ENCODE assay signal across 29 cellular contexts in genomic region chr12:52383331-52383730, GRCh38. TPM values are rescaled to one million over a fixed set of nuclear protein-coding genes. Genes with fewer than 3 reads are reported as not detected.
"Had no signal": no experiment of that assay in that cellular context is flagged by ENCODE, and none has a peak within 500 bp of the region (broad histone marks: within the 10 kb centered on the region; RNA-seq: fewer than 3 reads in every experiment).

No MANE protein-coding gene starts in this region.

- H3K27ac ChIP-seq: esophagus squamous epithelium, hepatocyte, neutrophil, testis, tibial nerve had no signal

- H3K4me2 ChIP-seq: hepatocyte, smooth muscle cell had no signal

- H2AFZ ChIP-seq: hepatocyte had no signal

- ATAC-seq: left colon, left ventricle myocardium superior, right cardiac atrium had no signal

- H3K36me3 ChIP-seq: esophagus squamous epithelium, neutrophil, tibial nerve had no signal

- DNase-seq: cerebellar nuclear complex; effector memory CD8-positive, alpha-beta T cell; esophagus squamous epithelium; foreskin fibroblast; head of caudate nucleus; left colon; left ventricle myocardium superior; mesenchymal stem cell; midbrain; naive B cell; nephron progenitor cell; right cardiac atrium; stimulated activated CD4-positive, alpha-beta T cell treated with anti-CD3 and anti-CD28 coated beads, Interleukin-4, amount 100 ng/mL, for 1 hour; stimulated activated CD8-positive, alpha-beta memory T cell treated with anti-CD3 and anti-CD28 coated beads, Interleukin-4, amount 100 ng/mL, for 48 hours; stimulated activated naive CD8-positive, alpha-beta T cell treated with anti-CD3 and anti-CD28 coated beads, Interleukin-15, amount 100 ng/mL, for 72 hours; testis had no signal

- H3K27ac Mint-ChIP-seq: dendritic cell treated with granulocyte-macrophage colony-stimulating factor and Interleukin-4, amounts not matched to agents 40 ng/mL and 50 ng/mL, for 4 days; naive B cell; nephron progenitor cell; stimulated activated naive CD8-positive, alpha-beta T cell treated with anti-CD3 and anti-CD28 coated beads, Interleukin-15, amount 100 ng/mL, for 72 hours had no signal

- H3K9me3 Mint-ChIP-seq: dendritic cell treated with granulocyte-macrophage colony-stimulating factor and Interleukin-4, amounts not matched to agents 40 ng/mL and 50 ng/mL, for 4 days; effector memory CD8-positive, alpha-beta T cell; naive B cell; nephron progenitor cell; stimulated activated memory B cell treated with anti-CD40 and anti-IgM and Interleukin-4, amounts not matched to agents 10 μg/mL and 1 μg/mL and 100 μg/mL, for 72 hours; stimulated activated naive CD8-positive, alpha-beta T cell treated with anti-CD3 and anti-CD28 coated beads, Interleukin-15, amount 100 ng/mL, for 72 hours had no signal

- H3K79me2 ChIP-seq: hepatocyte had no signal

- H3K27me3 Mint-ChIP-seq: stimulated activated naive CD8-positive, alpha-beta T cell treated with anti-CD3 and anti-CD28 coated beads, Interleukin-15, amount 100 ng/mL, for 72 hours had no signal

- H3K4me3 ChIP-seq: esophagus squamous epithelium, hepatocyte, lung, smooth muscle cell, testis, tibial nerve had no signal

- H3K4me1 ChIP-seq: testis, tibial nerve had no signal

- H3K36me3 Mint-ChIP-seq: naive B cell; stimulated activated memory B cell treated with anti-CD40 and anti-IgM and Interleukin-4, amounts not matched to agents 10 μg/mL and 1 μg/mL and 100 μg/mL, for 72 hours had no signal

- FAIRE-seq: colon had no signal

- H3K9me3 ChIP-seq: esophagus squamous epithelium, neutrophil, testis, tibial nerve had no signal

- H3K4me3 Mint-ChIP-seq: dendritic cell treated with granulocyte-macrophage colony-stimulating factor and Interleukin-4, amounts not matched to agents 40 ng/mL and 50 ng/mL, for 4 days; effector memory CD8-positive, alpha-beta T cell; naive B cell; nephron progenitor cell had no signal

- H3K27me3 ChIP-seq: esophagus squamous epithelium, hepatocyte, testis, tibial nerve had no signal

- H3K4me1 Mint-ChIP-seq: nephron progenitor cell had no signal

RNA-seq across cellular contexts. Expression of gene KRT84, which starts 2.1 kb away (rescaled TPM):
- total RNA-seq: epithelial cell of proximal tubule, hepatocyte, kidney epithelial cell, left colon, left ventricle myocardium superior, lung, osteocyte, right cardiac atrium, subcutaneous adipose tissue, tibial nerve, ureter had no signal
- polyA plus RNA-seq: hepatocyte, lung, right cardiac atrium had no signal

RNA-seq across cellular contexts. Expression of gene KRT85, which starts 16.1 kb away (rescaled TPM):
- total RNA-seq: epithelial cell of proximal tubule, esophagus squamous epithelium, hepatocyte, kidney epithelial cell, left colon, left ventricle myocardium superior, lung, osteocyte, right cardiac atrium, smooth muscle cell, subcutaneous adipose tissue, tibial nerve, ureter had no signal
- polyA plus RNA-seq: hepatocyte, lung, right cardiac atrium, smooth muscle cell had no signal

RNA-seq across cellular contexts. Expression of gene KRT82, which starts 22.8 kb away (rescaled TPM):
- total RNA-seq: epithelial cell of proximal tubule, esophagus squamous epithelium, hepatocyte, kidney epithelial cell, left colon, left ventricle myocardium superior, lung, osteocyte, right cardiac atrium, smooth muscle cell, subcutaneous adipose tissue, testis, tibial nerve, ureter had no signal
- polyA plus RNA-seq: hepatocyte, lung, right cardiac atrium had no signal

RNA-seq across cellular contexts. Expression of gene KRT75, which starts 50.8 kb away (rescaled TPM):
- total RNA-seq: epithelial cell of proximal tubule, hepatocyte, kidney epithelial cell, left colon, left ventricle myocardium superior, lung, osteocyte, right cardiac atrium, subcutaneous adipose tissue, tibial nerve, ureter had no signal
- polyA plus RNA-seq: hepatocyte had no signal
